Comparison of ENCODE assay signal across 26 cellular contexts in genomic region chr12:45877069-45877468, GRCh38.
"Had no signal": no experiment of that assay in that cellular context is flagged by ENCODE, and none has a peak within 500 bp of the region (broad histone marks: within the 10 kb centered on the region; RNA-seq: fewer than 3 reads in every experiment).

No MANE protein-coding gene starts in this region.

- FAIRE-seq: islet of Langerhans, kidney had no signal

- ATAC-seq: left colon; left lung; lower lobe of right lung; naive thymus-derived CD8-positive, alpha-beta T cell; right lobe of liver; stimulated activated naive B cell treated with anti-CD40 and anti-IgM and Interleukin-4, amounts not matched to agents 10 μg/mL and 1 μg/mL and 100 μg/mL, for 72 hours; stimulated activated naive CD8-positive, alpha-beta T cell treated with anti-CD3 and anti-CD28 coated beads, Interleukin-15, Interleukin-2, amounts not matched to agents 100 U/mL and 50 U/mL, for 24 hours had no signal

- H3K9me3 ChIP-seq: left lung, ovary, right lobe of liver, stomach, testis, thyroid gland, transverse colon, upper lobe of left lung, vagina had no signal

- H3K4me3 ChIP-seq: hepatocyte, left lung, lower lobe of right lung, ovary, right atrium auricular region, right lobe of liver, smooth muscle cell, stomach, testis, thyroid gland, transverse colon, upper lobe of left lung, vagina had no signal

- H3K36me3 ChIP-seq: ovary had no signal

- H3K27me3 ChIP-seq: hepatocyte, left lung, ovary, right atrium auricular region, right lobe of liver, stomach, testis, thyroid gland, transverse colon, upper lobe of left lung, vagina had no signal

- H3K4me3 Mint-ChIP-seq: naive thymus-derived CD8-positive, alpha-beta T cell; stimulated activated naive B cell treated with anti-CD40 and anti-IgM and Interleukin-4, amounts not matched to agents 10 μg/mL and 1 μg/mL and 100 μg/mL, for 72 hours had no signal

- H3K27me3 Mint-ChIP-seq: naive thymus-derived CD8-positive, alpha-beta T cell; progenitor cell of endocrine pancreas; stimulated activated naive B cell treated with anti-CD40 and anti-IgM and Interleukin-4, amounts not matched to agents 10 μg/mL and 1 μg/mL and 100 μg/mL, for 72 hours had no signal

- H3K4me1 ChIP-seq: right lobe of liver had no signal

- H3K27ac Mint-ChIP-seq: progenitor cell of endocrine pancreas; stimulated activated naive B cell treated with anti-CD40 and anti-IgM and Interleukin-4, amounts not matched to agents 10 μg/mL and 1 μg/mL and 100 μg/mL, for 72 hours had no signal

- DNase-seq: kidney; left colon; left lung; lower lobe of right lung; mammary epithelial cell; mesenchymal stem cell; naive thymus-derived CD8-positive, alpha-beta T cell; ovary; right lobe of liver; stimulated activated CD4-positive, alpha-beta T cell treated with anti-CD3 and anti-CD28 coated beads, Interleukin-1b, Interleukin-23, amount 100 ng/mL, for 48 hours; stimulated activated CD4-positive, alpha-beta T cell treated with anti-CD3 and anti-CD28 coated beads, Interleukin-2, amount 100 ng/mL, for 48 hours; stimulated activated CD4-positive, alpha-beta T cell treated with anti-CD3 and anti-CD28 coated beads, Interleukin-4, amount 100 ng/mL, for 4 hours; stimulated activated CD8-positive, alpha-beta memory T cell treated with anti-CD3 and anti-CD28 coated beads, Interleukin-4, amount 100 ng/mL, for 48 hours; stimulated activated naive B cell treated with anti-CD40 and anti-IgM and Interleukin-4, amounts not matched to agents 10 μg/mL and 1 μg/mL and 100 μg/mL, for 72 hours; stimulated activated naive CD8-positive, alpha-beta T cell treated with anti-CD3 and anti-CD28 coated beads, Interleukin-15, Interleukin-2, amounts not matched to agents 100 U/mL and 50 U/mL, for 24 hours; stomach; testis; thyroid gland; transverse colon; upper lobe of left lung had no signal
